3 cellular contexts compared by ENCODE assay signal in genomic region chr11:64249563-64250405, GRCh38.
TF ChIP-seq lines count a peak whose summit lies in the region.

No MANE protein-coding gene starts in this region.

TF ChIP-seq in GM23338, 12 proteins besides CTCF, POLR2A, EP300 and RAD21 (continues in another document):
- TF ChIP-seq ETS1 (IDR thresholded peaks at IDR 0.05), result peak; percentile 50; the same call in 1 of the 2 replicates
- no peak for TF ChIP-seq ZNF331 (CRISPR knock-in tag; IDR thresholded peaks at IDR 0.05; ENCODE audit: low read depth)
- no peak for TF ChIP-seq CREB1 (CRISPR knock-in tag; IDR thresholded peaks at IDR 0.05; ENCODE audit: low read depth)
- peak; percentile 21; the same call in 1 of the 2 replicates for TF ChIP-seq POLR2AphosphoS5 (IDR thresholded peaks at IDR 0.05; ENCODE audit: low read depth)
- TF ChIP-seq EZH2phosphoT487 (IDR thresholded peaks at IDR 0.05; ENCODE audit: unreplicated experiment), result no peak
- no peak for TF ChIP-seq JUNB (IDR thresholded peaks at IDR 0.05; ENCODE audit: unreplicated experiment)

TF ChIP-seq in GM12878, 131 proteins besides CTCF, POLR2A, EP300 and RAD21:
- TF ChIP-seq ZNF384 (IDR thresholded peaks at IDR 0.05; ENCODE audit: borderline replicate concordance, low read depth, low read length), result no peak
- TF ChIP-seq SMARCA5 (IDR thresholded peaks at IDR 0.05), result peak; percentile 69; the same call in 1 of the 2 replicates
- TF ChIP-seq NR2C1 (IDR thresholded peaks at IDR 0.05), result no peak
- TF ChIP-seq CREB1 (IDR thresholded peaks at IDR 0.05; ENCODE audit: low read depth), result no peak
- TF ChIP-seq NFXL1 (IDR thresholded peaks at IDR 0.05; ENCODE audit: borderline replicate concordance), result peak; percentile 87; the same call in 1 of the 2 replicates
TF ChIP-seq in GM12878: peak in this region for 2.

TF ChIP-seq in SK-N-SH, 30 proteins besides CTCF, POLR2A, EP300 and RAD21:
- no peak for TF ChIP-seq GABPA (IDR thresholded peaks at IDR 0.05; ENCODE audit: low read depth)
- no peak for TF ChIP-seq SMC3 (IDR thresholded peaks at IDR 0.05; ENCODE audit: low read depth, low read length)
- TF ChIP-seq USF2 (IDR thresholded peaks at IDR 0.05; ENCODE audit: borderline replicate concordance, low read depth, low read length), result no peak
- TF ChIP-seq YY1 (IDR thresholded peaks at IDR 0.05; ENCODE audit: low read depth), result no peak
- no peak for TF ChIP-seq EZH2phosphoT487 (IDR thresholded peaks at IDR 0.05; ENCODE audit: borderline replicate concordance, low read depth)
- no peak for TF ChIP-seq NFIC (IDR thresholded peaks at IDR 0.05; ENCODE audit: borderline replicate concordance)
- TF ChIP-seq ELF1 (IDR thresholded peaks at IDR 0.05), result no peak
- TF ChIP-seq PBX3 (IDR thresholded peaks at IDR 0.05), result no peak
- TF ChIP-seq FOXM1 (IDR thresholded peaks at IDR 0.05; ENCODE audit: low read depth), result no peak
- TF ChIP-seq RFX5 (IDR thresholded peaks at IDR 0.05; ENCODE audit: low read length), result no peak
- TF ChIP-seq CHD2 (IDR thresholded peaks at IDR 0.05; ENCODE audit: low read length, partially characterized antibody), result no peak
- TF ChIP-seq RCOR1 (IDR thresholded peaks at IDR 0.05; ENCODE audit: low read length), result no peak
- TF ChIP-seq TCF12 (IDR thresholded peaks at IDR 0.05), result no peak
- no peak for TF ChIP-seq RXRA (IDR thresholded peaks at IDR 0.05; ENCODE audit: borderline replicate concordance, low read depth)
- TF ChIP-seq MEF2A (IDR thresholded peaks at IDR 0.05; ENCODE audit: borderline replicate concordance, low read depth), result no peak
- TF ChIP-seq FOSL2 (IDR thresholded peaks at IDR 0.05; ENCODE audit: borderline replicate concordance, low read depth), result no peak
